Comparison of ENCODE assay signal across 1 cellular context in the genomic region with DNA sequence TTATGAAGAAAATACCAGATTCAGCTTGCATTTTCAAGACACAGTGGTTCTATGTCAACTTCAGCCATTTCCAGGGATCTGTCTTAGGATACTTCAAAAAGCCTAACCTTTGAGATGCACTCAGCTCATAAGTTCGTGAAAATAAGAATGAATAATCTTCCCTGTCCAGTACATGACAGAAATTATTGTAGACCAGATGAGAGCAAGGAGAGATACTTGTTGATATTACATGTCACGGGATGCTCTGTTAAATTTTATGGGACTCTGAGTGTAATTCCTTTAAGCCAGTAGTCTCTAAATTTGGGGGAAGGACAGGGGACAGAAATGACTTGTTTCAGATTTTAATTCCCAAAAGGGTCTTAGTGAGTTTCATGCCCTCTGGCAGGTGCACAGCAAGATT.
TF ChIP-seq lines count a peak whose summit lies in the region.

No MANE protein-coding gene starts in this region.

TF ChIP-seq in GM12878, 131 proteins besides CTCF, POLR2A, EP300 and RAD21:
- TF ChIP-seq, protein P1, sequence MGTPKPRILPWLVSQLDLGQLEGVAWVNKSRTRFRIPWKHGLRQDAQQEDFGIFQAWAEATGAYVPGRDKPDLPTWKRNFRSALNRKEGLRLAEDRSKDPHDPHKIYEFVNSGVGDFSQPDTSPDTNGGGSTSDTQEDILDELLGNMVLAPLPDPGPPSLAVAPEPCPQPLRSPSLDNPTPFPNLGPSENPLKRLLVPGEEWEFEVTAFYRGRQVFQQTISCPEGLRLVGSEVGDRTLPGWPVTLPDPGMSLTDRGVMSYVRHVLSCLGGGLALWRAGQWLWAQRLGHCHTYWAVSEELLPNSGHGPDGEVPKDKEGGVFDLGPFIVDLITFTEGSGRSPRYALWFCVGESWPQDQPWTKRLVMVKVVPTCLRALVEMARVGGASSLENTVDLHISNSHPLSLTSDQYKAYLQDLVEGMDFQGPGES (IDR thresholded peaks at IDR 0.05), result no peak
- TF ChIP-seq NR2F1 (conservative IDR thresholded peaks at IDR 0.05), result no peak
- TF ChIP-seq, protein P2, sequence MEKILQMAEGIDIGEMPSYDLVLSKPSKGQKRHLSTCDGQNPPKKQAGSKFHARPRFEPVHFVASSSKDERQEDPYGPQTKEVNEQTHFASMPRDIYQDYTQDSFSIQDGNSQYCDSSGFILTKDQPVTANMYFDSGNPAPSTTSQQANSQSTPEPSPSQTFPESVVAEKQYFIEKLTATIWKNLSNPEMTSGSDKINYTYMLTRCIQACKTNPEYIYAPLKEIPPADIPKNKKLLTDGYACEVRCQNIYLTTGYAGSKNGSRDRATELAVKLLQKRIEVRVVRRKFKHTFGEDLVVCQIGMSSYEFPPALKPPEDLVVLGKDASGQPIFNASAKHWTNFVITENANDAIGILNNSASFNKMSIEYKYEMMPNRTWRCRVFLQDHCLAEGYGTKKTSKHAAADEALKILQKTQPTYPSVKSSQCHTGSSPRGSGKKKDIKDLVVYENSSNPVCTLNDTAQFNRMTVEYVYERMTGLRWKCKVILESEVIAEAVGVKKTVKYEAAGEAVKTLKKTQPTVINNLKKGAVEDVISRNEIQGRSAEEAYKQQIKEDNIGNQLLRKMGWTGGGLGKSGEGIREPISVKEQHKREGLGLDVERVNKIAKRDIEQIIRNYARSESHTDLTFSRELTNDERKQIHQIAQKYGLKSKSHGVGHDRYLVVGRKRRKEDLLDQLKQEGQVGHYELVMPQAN (conservative IDR thresholded peaks at IDR 0.05), result no peak
- no peak for TF ChIP-seq CHD2 (IDR thresholded peaks at IDR 0.05; ENCODE audit: borderline replicate concordance, low read depth, low read length)
- TF ChIP-seq SMAD1 (IDR thresholded peaks at IDR 0.05; ENCODE audit: low read depth, partially characterized antibody), result no peak
- TF ChIP-seq, protein P3, sequence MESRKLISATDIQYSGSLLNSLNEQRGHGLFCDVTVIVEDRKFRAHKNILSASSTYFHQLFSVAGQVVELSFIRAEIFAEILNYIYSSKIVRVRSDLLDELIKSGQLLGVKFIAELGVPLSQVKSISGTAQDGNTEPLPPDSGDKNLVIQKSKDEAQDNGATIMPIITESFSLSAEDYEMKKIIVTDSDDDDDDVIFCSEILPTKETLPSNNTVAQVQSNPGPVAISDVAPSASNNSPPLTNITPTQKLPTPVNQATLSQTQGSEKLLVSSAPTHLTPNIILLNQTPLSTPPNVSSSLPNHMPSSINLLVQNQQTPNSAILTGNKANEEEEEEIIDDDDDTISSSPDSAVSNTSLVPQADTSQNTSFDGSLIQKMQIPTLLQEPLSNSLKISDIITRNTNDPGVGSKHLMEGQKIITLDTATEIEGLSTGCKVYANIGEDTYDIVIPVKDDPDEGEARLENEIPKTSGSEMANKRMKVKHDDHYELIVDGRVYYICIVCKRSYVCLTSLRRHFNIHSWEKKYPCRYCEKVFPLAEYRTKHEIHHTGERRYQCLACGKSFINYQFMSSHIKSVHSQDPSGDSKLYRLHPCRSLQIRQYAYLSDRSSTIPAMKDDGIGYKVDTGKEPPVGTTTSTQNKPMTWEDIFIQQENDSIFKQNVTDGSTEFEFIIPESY (IDR thresholded peaks at IDR 0.05), result no peak
- TF ChIP-seq GATAD2B (conservative IDR thresholded peaks at IDR 0.05; ENCODE audit: low read depth), result no peak
- TF ChIP-seq ZNF217 (IDR thresholded peaks at IDR 0.05), result no peak
- TF ChIP-seq WRNIP1 (IDR thresholded peaks at IDR 0.05; ENCODE audit: borderline replicate concordance, low read depth, low read length), result no peak
- no peak for TF ChIP-seq RAD51 (IDR thresholded peaks at IDR 0.05)
- TF ChIP-seq TCF3 (IDR thresholded peaks at IDR 0.05; ENCODE audit: borderline replicate concordance, insufficient read depth, low read depth, low read length), result no peak
- TF ChIP-seq, protein P4, sequence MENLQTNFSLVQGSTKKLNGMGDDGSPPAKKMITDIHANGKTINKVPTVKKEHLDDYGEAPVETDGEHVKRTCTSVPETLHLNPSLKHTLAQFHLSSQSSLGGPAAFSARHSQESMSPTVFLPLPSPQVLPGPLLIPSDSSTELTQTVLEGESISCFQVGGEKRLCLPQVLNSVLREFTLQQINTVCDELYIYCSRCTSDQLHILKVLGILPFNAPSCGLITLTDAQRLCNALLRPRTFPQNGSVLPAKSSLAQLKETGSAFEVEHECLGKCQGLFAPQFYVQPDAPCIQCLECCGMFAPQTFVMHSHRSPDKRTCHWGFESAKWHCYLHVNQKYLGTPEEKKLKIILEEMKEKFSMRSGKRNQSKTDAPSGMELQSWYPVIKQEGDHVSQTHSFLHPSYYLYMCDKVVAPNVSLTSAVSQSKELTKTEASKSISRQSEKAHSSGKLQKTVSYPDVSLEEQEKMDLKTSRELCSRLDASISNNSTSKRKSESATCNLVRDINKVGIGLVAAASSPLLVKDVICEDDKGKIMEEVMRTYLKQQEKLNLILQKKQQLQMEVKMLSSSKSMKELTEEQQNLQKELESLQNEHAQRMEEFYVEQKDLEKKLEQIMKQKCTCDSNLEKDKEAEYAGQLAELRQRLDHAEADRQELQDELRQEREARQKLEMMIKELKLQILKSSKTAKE (IDR thresholded peaks at IDR 0.05; ENCODE audit: low read depth, poor library complexity, severe bottlenecking), result no peak
- TF ChIP-seq, protein P5, sequence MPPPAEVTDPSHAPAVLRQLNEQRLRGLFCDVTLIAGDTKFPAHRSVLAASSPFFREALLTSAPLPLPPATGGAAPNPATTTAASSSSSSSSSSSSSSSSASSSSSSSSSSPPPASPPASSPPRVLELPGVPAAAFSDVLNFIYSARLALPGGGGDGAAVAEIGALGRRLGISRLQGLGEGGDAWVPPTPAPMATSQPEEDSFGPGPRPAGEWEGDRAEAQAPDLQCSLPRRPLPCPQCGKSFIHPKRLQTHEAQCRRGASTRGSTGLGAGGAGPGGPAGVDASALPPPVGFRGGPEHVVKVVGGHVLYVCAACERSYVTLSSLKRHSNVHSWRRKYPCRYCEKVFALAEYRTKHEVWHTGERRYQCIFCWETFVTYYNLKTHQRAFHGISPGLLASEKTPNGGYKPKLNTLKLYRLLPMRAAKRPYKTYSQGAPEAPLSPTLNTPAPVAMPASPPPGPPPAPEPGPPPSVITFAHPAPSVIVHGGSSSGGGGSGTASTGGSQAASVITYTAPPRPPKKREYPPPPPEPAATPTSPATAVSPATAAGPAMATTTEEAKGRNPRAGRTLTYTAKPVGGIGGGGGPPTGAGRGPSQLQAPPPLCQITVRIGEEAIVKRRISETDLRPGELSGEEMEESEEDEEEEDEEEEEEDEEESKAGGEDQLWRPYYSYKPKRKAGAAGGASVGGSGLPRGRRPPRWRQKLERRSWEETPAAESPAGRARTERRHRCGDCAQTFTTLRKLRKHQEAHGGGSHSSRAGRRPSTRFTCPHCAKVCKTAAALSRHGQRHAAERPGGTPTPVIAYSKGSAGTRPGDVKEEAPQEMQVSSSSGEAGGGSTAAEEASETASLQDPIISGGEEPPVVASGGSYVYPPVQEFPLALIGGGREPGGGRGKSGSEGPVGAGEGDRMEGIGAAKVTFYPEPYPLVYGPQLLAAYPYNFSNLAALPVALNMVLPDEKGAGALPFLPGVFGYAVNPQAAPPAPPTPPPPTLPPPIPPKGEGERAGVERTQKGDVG (CRISPR knock-in tag; IDR thresholded peaks at IDR 0.05), result no peak
- no peak for TF ChIP-seq ZNF384 (IDR thresholded peaks at IDR 0.05; ENCODE audit: borderline replicate concordance, low read depth, low read length)
- TF ChIP-seq, protein P6, sequence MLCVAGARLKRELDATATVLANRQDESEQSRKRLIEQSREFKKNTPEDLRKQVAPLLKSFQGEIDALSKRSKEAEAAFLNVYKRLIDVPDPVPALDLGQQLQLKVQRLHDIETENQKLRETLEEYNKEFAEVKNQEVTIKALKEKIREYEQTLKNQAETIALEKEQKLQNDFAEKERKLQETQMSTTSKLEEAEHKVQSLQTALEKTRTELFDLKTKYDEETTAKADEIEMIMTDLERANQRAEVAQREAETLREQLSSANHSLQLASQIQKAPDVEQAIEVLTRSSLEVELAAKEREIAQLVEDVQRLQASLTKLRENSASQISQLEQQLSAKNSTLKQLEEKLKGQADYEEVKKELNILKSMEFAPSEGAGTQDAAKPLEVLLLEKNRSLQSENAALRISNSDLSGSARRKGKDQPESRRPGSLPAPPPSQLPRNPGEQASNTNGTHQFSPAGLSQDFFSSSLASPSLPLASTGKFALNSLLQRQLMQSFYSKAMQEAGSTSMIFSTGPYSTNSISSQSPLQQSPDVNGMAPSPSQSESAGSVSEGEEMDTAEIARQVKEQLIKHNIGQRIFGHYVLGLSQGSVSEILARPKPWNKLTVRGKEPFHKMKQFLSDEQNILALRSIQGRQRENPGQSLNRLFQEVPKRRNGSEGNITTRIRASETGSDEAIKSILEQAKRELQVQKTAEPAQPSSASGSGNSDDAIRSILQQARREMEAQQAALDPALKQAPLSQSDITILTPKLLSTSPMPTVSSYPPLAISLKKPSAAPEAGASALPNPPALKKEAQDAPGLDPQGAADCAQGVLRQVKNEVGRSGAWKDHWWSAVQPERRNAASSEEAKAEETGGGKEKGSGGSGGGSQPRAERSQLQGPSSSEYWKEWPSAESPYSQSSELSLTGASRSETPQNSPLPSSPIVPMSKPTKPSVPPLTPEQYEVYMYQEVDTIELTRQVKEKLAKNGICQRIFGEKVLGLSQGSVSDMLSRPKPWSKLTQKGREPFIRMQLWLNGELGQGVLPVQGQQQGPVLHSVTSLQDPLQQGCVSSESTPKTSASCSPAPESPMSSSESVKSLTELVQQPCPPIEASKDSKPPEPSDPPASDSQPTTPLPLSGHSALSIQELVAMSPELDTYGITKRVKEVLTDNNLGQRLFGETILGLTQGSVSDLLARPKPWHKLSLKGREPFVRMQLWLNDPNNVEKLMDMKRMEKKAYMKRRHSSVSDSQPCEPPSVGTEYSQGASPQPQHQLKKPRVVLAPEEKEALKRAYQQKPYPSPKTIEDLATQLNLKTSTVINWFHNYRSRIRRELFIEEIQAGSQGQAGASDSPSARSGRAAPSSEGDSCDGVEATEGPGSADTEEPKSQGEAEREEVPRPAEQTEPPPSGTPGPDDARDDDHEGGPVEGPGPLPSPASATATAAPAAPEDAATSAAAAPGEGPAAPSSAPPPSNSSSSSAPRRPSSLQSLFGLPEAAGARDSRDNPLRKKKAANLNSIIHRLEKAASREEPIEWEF (IDR thresholded peaks at IDR 0.05; ENCODE audit: insufficient replicate concordance, low read depth, low read length), result no peak
- TF ChIP-seq KLF5 (IDR thresholded peaks at IDR 0.05; ENCODE audit: partially characterized antibody), result no peak
- no peak for TF ChIP-seq STAT1 (conservative IDR thresholded peaks at IDR 0.05)
TF ChIP-seq in GM12878: peak in this region for 0.
